Comparison of ENCODE assay signal across 25 cellular contexts in the genomic region with DNA sequence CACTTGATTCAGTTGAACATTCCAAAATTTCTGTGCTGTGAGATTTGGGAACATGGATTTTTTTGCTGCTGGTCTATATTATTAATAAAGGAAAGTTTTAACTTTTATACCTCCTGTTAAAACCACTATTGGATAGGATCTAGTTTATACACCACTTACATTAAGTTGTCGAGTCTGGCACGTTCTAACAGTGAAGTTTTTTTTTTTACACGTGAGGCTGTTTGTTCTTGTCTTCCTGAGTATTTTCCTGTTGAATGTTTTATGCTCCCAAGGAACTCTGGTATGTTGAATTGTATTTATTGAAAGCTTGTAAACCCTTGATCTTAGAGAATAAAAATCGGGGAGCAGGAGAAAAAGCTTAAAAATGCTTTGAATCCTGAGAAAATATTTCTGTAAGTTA.
A peak's percentile ranks its signal among the peaks of the same experiment; 100 is the strongest.
DNase-seq lines count a peak whose midpoint lies in the region; FAIRE-seq and TF ChIP-seq lines count a peak whose summit lies in the region.
"Had no signal": no experiment of that assay in that cellular context is flagged by ENCODE, and none has a peak within 500 bp of the region (broad histone marks: within the 10 kb centered on the region; RNA-seq: fewer than 3 reads in every experiment).

No MANE protein-coding gene starts in this region.

- H3K27ac ChIP-seq in breast epithelium (no peak overlapping the region), thyroid gland (peak overlapping the region in 2 of 3 donors; percentile 54 to 70), small intestine (ENCODE audit: low read depth in 1 of 2, low read length in 1 of 2) (no peak overlapping the region)
- H3K27ac ChIP-seq: 22Rv1; A549; BLaER1 treated with 17β-estradiol and CSF1 and Interleukin-3, amounts not matched to agents 10 nM and 100 nM; C4-2B had no signal

- peaks cover 7% of the 10 kb centered on the region for H3K4me1 Mint-ChIP-seq in MCF 10A (ENCODE audit: insufficient read depth, unreplicated experiment)
- H3K4me1 Mint-ChIP-seq: B cell had no signal

- intact Hi-C loops in MCF 10A (cut with micrococcal nuclease) = no loop called here
- intact Hi-C loops in breast epithelium (cut with DNase I; ENCODE audit: low total_unique reads) = no loop called here
- intact Hi-C loops in thyroid gland (cut with DNase I) = no loop called here

- peaks cover 5% of the 10 kb centered on the region for H3K36me3 Mint-ChIP-seq in MCF 10A (ENCODE audit: insufficient read depth, unreplicated experiment)
- H3K36me3 Mint-ChIP-seq: CD8-positive, alpha-beta T cell had no signal

- 22 to 29% methylated on average over 4 of the region's 4 CpGs for WGBS in thyroid gland, 2 donors
- 59 to 62% (median 60%) methylated on average over 4 of the region's 4 CpGs for WGBS in small intestine, 3 donors

- H3K27me3 Mint-ChIP-seq in MCF 10A (ENCODE audit: insufficient read depth, unreplicated experiment) = no peaks in the 10 kb centered on the region
- H3K27me3 Mint-ChIP-seq: B cell; CD4-positive, alpha-beta T cell had no signal

- H3K27me3 ChIP-seq in breast epithelium (no peaks in the 10 kb centered on the region), thyroid gland (no peaks in the 10 kb centered on the region), small intestine (ENCODE audit: control insufficient read depth in 2 of 2, insufficient read depth in 2 of 2, low read length in 2 of 2) (no peaks in the 10 kb centered on the region), MG63 (no peaks in the 10 kb centered on the region)
- H3K27me3 ChIP-seq: BLaER1 treated with 17β-estradiol and CSF1 and Interleukin-3, amounts not matched to agents 10 nM and 100 nM had no signal

- H3K9me3 Mint-ChIP-seq in MCF 10A (ENCODE audit: unreplicated experiment) = peaks cover 7% of the 10 kb centered on the region
- H3K9me3 Mint-ChIP-seq: CD4-positive, alpha-beta T cell; CD8-positive, alpha-beta T cell had no signal

- TF ChIP-seq CTCF in MCF 10A (IDR thresholded peaks at IDR 0.05; ENCODE audit: unreplicated experiment) (no peak), breast epithelium (IDR thresholded peaks at IDR 0.05) (no peak), thyroid gland (IDR thresholded peaks at IDR 0.05) (no peak)

- H3K4me3 ChIP-seq in breast epithelium (no peak overlapping the region), thyroid gland (replicated peaks in 1 of 3) (no peak overlapping the region), small intestine (ENCODE audit: low read depth in 1 of 2, low read length in 2 of 2) (no peak overlapping the region), MG63 (no peak overlapping the region)
- H3K4me3 ChIP-seq: A549; BLaER1 treated with 17β-estradiol and CSF1 and Interleukin-3, amounts not matched to agents 10 nM and 100 nM; GM12878 had no signal

- H3K9me3 ChIP-seq in breast epithelium (no peaks in the 10 kb centered on the region), thyroid gland (no peaks in the 10 kb centered on the region), small intestine (ENCODE audit: control insufficient read depth, low read depth) (no peaks in the 10 kb centered on the region), MG63 (no peaks in the 10 kb centered on the region)
- H3K9me3 ChIP-seq: A549; BLaER1 treated with 17β-estradiol and CSF1 and Interleukin-3, amounts not matched to agents 10 nM and 100 nM had no signal

- H3K36me3 ChIP-seq in breast epithelium = no peaks in the 10 kb centered on the region
- no peaks in the 10 kb centered on the region for H3K36me3 ChIP-seq in thyroid gland
- H3K36me3 ChIP-seq in small intestine (ENCODE audit: control insufficient read depth in 2 of 2, insufficient read depth in 2 of 2, low read length in 2 of 2) = no peaks in the 10 kb centered on the region
- no peaks in the 10 kb centered on the region for H3K36me3 ChIP-seq in MG63
- H3K36me3 ChIP-seq: BLaER1 treated with 17β-estradiol and CSF1 and Interleukin-3, amounts not matched to agents 10 nM and 100 nM had no signal

- BruUV-seq in MCF 10A (replicated peaks; lab: Mats Ljungman, UMichigan) = no TSS peak

- peak; percentile 50 for FAIRE-seq in H54 (lab: Jason Lieb, UNC)
- FAIRE-seq in small intestine (lab: Jason Lieb, UNC) = no peak
- FAIRE-seq: A549, GM12878, GM12892, GM18507 had no signal

- CTCF ChIA-PET in MCF 10A (lab: Yijun Ruan, JAX) = interaction anchor here (0.7 kb wide), 1 partner anchor 1034 kb away, joined by 3 read pairs; no protein-coding TSS in a partner anchor

- H3K4me3 Mint-ChIP-seq in MCF 10A (ENCODE audit: unreplicated experiment) = no peak overlapping the region
- H3K4me3 Mint-ChIP-seq: B cell; CD4-positive, alpha-beta T cell; CD8-positive, alpha-beta T cell had no signal

- H3K27ac Mint-ChIP-seq in MCF 10A (ENCODE audit: low read depth, unreplicated experiment) = peak overlapping the region; percentile 44
- H3K27ac Mint-ChIP-seq: B cell; CD4-positive, alpha-beta T cell; CD8-positive, alpha-beta T cell had no signal

- H3K4me1 ChIP-seq in breast epithelium (no peaks in the 10 kb centered on the region), thyroid gland (peaks cover 20 to 24% of the 10 kb centered on the region in 2 donors), small intestine (ENCODE audit: control insufficient read depth in 2 of 2, insufficient read depth in 1 of 2, low read depth in 1 of 2, low read length in 1 of 2) (no peaks in the 10 kb centered on the region)
- H3K4me1 ChIP-seq: A549 had no signal

- POLR2A ChIA-PET in MCF 10A (lab: Yijun Ruan, JAX) = interaction anchor here (0.7 to 1.1 kb wide), 2 partner anchors 138 to 290 kb away, joined by 3 to 4 read pairs; no protein-coding TSS in a partner anchor

- DNase-seq in MCF 10A (ENCODE audit: unreplicated experiment) (no peak), breast epithelium (ENCODE audit: low spot score in 2 of 2) (no peak), H54 (ENCODE audit: insufficient read length, low spot score) (no peak), dermis blood vessel endothelial cell (peak; percentile 48), thyroid gland (no peak), small intestine (no peak), MG63 (no peak)
- DNase-seq: AML-193; CD4-positive, alpha-beta T cell; CD8-positive, alpha-beta T cell; DMS 273 treated with DMSO at 0.1 percent for 48 hours; DMS153; DMS53; DMS79; DND-41; EL; GDM1 had no signal

- no peak for TF ChIP-seq POLR2A in breast epithelium (IDR thresholded peaks at IDR 0.05)
- TF ChIP-seq POLR2A in H54 (IDR thresholded peaks at IDR 0.05; ENCODE audit: low read depth, low read length) = no peak
- no peak for TF ChIP-seq POLR2A in thyroid gland (IDR thresholded peaks at IDR 0.05)

Comparison
In these comparisons a context has a peak if more than half of its experiments do, and no peak if none do; other contexts are left out.
1. H3K27ac ChIP-seq: peak in thyroid gland (2 of 3); none in breast epithelium (0 of 2) and small intestine (0 of 2).